9 cellular contexts compared by ENCODE assay signal in genomic region chr12:101951002-101951670, GRCh38.
"Had no signal": no experiment of that assay in that cellular context is flagged by ENCODE, and none has a peak within 500 bp of the region (broad histone marks: within the 10 kb centered on the region; RNA-seq: fewer than 3 reads in every experiment).

No MANE protein-coding gene starts in this region.

- H3K27ac Mint-ChIP-seq: activated T-cell treated with anti-CD3 and anti-CD28 coated beads, Interleukin-2, amount 50 U/mL, for 24 hours had no signal

- DNase-seq: activated T-cell treated with anti-CD3 and anti-CD28 coated beads, Interleukin-2, amount 50 U/mL, for 24 hours; head of caudate nucleus; left colon; midbrain; stimulated activated CD4-positive, alpha-beta T cell treated with anti-CD3 and anti-CD28 coated beads, Interleukin-15, amount 100 ng/mL, for 24 hours; stimulated activated CD4-positive, alpha-beta T cell treated with anti-CD3 and anti-CD28 coated beads, Interleukin-4, amount 100 ng/mL, for 24 hours; transverse colon had no signal

- H3K36me3 ChIP-seq: transverse colon had no signal

- ATAC-seq: esophagus mucosa, left colon had no signal

- H3K27ac ChIP-seq: transverse colon had no signal

- H3K9me3 ChIP-seq: transverse colon had no signal

- H3K4me3 ChIP-seq: lung, transverse colon had no signal

- H3K27me3 ChIP-seq: transverse colon had no signal

- H3K4me1 ChIP-seq: transverse colon had no signal

- H3K4me3 Mint-ChIP-seq: activated T-cell treated with anti-CD3 and anti-CD28 coated beads, Interleukin-2, amount 50 U/mL, for 24 hours had no signal

- H3K9me3 Mint-ChIP-seq: activated T-cell treated with anti-CD3 and anti-CD28 coated beads, Interleukin-2, amount 50 U/mL, for 24 hours had no signal
